1 cellular context compared by ENCODE assay signal in the genomic region with DNA sequence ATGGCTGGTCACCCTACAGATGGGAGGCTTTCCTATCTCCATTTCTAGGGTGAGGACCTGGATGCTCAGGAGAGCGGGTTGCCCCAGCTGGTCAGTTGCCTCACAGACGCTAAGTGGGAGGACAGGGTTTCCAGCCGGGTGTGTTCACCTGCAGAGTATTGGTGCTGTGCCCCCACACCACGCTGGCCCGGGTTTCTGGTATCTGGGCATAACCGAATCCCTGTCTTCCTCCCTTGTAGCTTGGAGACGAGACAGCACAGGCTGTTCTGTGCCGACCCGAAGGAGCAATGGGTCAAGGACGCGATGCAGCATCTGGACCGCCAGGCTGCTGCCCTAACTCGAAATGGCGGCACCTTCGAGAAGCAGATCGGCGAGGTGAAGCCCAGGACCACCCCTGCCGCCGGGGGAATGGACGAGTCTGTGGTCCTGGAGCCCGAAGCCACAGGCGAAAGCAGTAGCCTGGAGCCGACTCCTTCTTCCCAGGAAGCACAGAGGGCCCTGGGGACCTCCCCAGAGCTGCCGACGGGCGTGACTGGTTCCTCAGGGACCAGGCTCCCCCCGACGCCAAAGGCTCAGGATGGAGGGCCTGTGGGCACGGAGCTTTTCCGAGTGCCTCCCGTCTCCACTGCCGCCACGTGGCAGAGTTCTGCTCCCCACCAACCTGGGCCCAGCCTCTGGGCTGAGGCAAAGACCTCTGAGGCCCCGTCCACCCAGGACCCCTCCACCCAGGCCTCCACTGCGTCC.
TF ChIP-seq lines count a peak whose summit lies in the region.

No MANE protein-coding gene starts in this region.

TF ChIP-seq in IMR-90, 13 proteins besides CTCF, POLR2A, EP300 and RAD21:
- TF ChIP-seq CEBPB (IDR thresholded peaks at IDR 0.05; ENCODE audit: low read depth, low read length) (no peak), RCOR1 (IDR thresholded peaks at IDR 0.05; ENCODE audit: insufficient replicate concordance, low read length) (no peak), MXI1 (IDR thresholded peaks at IDR 0.05; ENCODE audit: borderline replicate concordance, low read depth, low read length) (no peak), BHLHE40 (IDR thresholded peaks at IDR 0.05; ENCODE audit: low read depth, low read length) (no peak), CHD1 (IDR thresholded peaks at IDR 0.05; ENCODE audit: low read depth, low read length) (no peak)
- TF ChIP-seq, protein P1, sequence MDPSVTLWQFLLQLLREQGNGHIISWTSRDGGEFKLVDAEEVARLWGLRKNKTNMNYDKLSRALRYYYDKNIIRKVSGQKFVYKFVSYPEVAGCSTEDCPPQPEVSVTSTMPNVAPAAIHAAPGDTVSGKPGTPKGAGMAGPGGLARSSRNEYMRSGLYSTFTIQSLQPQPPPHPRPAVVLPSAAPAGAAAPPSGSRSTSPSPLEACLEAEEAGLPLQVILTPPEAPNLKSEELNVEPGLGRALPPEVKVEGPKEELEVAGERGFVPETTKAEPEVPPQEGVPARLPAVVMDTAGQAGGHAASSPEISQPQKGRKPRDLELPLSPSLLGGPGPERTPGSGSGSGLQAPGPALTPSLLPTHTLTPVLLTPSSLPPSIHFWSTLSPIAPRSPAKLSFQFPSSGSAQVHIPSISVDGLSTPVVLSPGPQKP (IDR thresholded peaks at IDR 0.05; ENCODE audit: borderline replicate concordance, low read depth, low read length) = no peak
TF ChIP-seq in IMR-90: peak in this region for 0.
